Comparison of ENCODE assay signal across 20 cellular contexts in the genomic region with DNA sequence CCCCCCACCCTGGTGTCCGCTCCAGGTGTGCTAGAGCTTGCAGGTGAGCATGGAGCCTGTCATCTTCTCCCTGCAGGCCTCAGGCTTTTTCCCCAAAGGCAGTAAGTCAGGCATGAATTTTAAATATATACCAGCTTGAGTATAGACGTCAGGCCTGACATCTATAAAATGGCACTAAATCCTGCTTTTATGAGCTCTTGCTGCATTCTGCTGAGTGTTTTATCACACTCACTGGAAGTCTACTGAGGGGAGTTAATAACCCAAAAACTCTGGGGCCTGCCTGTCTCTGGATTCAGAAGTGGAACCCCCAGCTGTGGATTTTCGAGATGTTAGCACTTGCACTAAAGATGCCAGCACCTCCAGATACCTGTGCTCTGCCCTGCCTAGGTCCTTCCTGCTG.
"Had no signal": no experiment of that assay in that cellular context is flagged by ENCODE, and none has a peak within 500 bp of the region (broad histone marks: within the 10 kb centered on the region; RNA-seq: fewer than 3 reads in every experiment).

No MANE protein-coding gene starts in this region.

- H3K36me3 ChIP-seq: colonic mucosa, heart left ventricle, right atrium auricular region, sigmoid colon, stomach, thoracic aorta, transverse colon had no signal

- H3K9me3 ChIP-seq: colonic mucosa, heart left ventricle, right atrium auricular region, sigmoid colon, stomach, thoracic aorta, transverse colon had no signal

- H3K27me3 ChIP-seq: colonic mucosa, right atrium auricular region, sigmoid colon, transverse colon had no signal

- H3K27ac ChIP-seq: colonic mucosa, foreskin keratinocyte, heart left ventricle, right atrium auricular region, sigmoid colon, skin epidermis, stomach, thoracic aorta, transverse colon had no signal

- H3K4me3 ChIP-seq: colonic mucosa, heart left ventricle, right atrium auricular region, sigmoid colon, skin epidermis, stomach, thoracic aorta, transverse colon had no signal

- H3K4me1 ChIP-seq: colonic mucosa, foreskin keratinocyte, right atrium auricular region, sigmoid colon, stomach, transverse colon had no signal

- DNase-seq: colonic mucosa; dermis blood vessel endothelial cell; erythroblast; foreskin keratinocyte; heart left ventricle; hippocampal formation; left colon; mesendoderm; naive B cell; posterior cingulate gyrus; sigmoid colon; stimulated activated CD4-positive, alpha-beta T cell treated with anti-CD3 and anti-CD28 coated beads, Interleukin-2, amount 100 ng/mL, for 24 hours; stimulated activated CD4-positive, alpha-beta T cell treated with anti-CD3 and anti-CD28 coated beads, Interleukin-4, amount 100 ng/mL, for 4 hours; stimulated activated naive CD4-positive, alpha-beta T cell; stomach; substantia nigra; transverse colon had no signal

- ATAC-seq: foreskin keratinocyte, heart left ventricle, left colon had no signal
